ENCODE assay signal across 9 cellular contexts in the genomic region with DNA sequence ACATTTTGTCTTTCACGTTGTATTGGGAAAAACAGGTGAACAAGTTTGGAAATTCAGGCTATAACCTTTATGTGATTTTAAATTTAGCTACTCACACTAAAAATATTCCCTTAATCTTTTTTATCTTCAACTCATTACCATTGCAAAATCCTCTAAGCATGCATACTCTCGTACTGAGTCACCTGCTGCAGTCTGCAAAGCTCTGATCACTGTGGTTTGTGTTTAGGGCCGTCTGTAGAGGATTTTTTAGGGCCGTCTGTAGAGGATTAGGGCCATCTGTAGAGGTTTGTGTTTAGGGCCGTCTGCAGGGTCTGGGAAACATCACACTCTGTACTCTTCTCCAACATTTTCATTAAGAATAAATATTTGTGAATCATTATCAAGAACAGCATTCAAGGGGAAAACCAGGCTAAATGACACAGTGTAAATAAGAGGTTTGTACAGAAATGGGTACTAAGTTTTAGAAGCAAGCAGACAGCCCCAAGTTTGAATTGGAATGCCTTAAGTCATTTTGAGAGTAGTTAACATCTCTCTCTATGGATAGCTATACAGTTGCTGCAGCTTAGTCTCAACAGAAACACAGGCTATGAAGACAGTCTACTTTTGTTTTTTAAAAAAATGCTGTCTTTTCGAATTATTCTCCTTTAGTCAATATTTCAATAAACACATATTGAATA.
DNase-seq lines count a peak whose midpoint lies in the region; ATAC-seq and TF ChIP-seq lines count a peak whose summit lies in the region.
"Had no signal": no experiment of that assay in that cellular context is flagged by ENCODE, and none has a peak within 500 bp of the region (broad histone marks: within the 10 kb centered on the region; RNA-seq: fewer than 3 reads in every experiment).

No MANE protein-coding gene starts in this region.

- no peak overlapping the region for H4K8ac ChIP-seq in mesenchymal stem cell (ENCODE audit: low read length)

- intact Hi-C loops in tibial artery (cut with DNase I; ENCODE audit: low total_unique reads): no loop called here

- ATAC-seq in HG03045 (IDR thresholded peaks at IDR 0.05; ENCODE audit: unreplicated experiment): peak; percentile 62

- peak; percentile 91 for DNase-seq in EL
- DNase-seq in WERI-Rb-1: peak; percentile 58
- peak; percentile 98 for DNase-seq in mesenchymal stem cell
- DNase-seq in activated naive CD8-positive, alpha-beta T cell treated with anti-CD3 and anti-CD28 coated beads for 36 hours: no peak
- DNase-seq in T-helper 2 cell treated with Interferon-gamma antibody and Interleukin-4, amounts not matched to agents 5 μg/mL and 100 μg/mL, for 36 hours (ENCODE audit: low spot score): no peak
- DNase-seq in COLO668 (lab: John Stamatoyannopoulos, UW; ENCODE audit: unreplicated experiment): no peak
- no peak for DNase-seq in tibial artery

- WGBS in mesenchymal stem cell: no CpG with 5 or more reads among the region's 6 CpGs

- H3K9ac ChIP-seq in mesenchymal stem cell (ENCODE audit: low read length): peak overlapping the region; percentile 62

- no peak overlapping the region for H2BK5ac ChIP-seq in mesenchymal stem cell (ENCODE audit: low read depth, low read length, poor library complexity, severe bottlenecking)

- H2AFZ ChIP-seq in mesenchymal stem cell (ENCODE audit: low read depth, low read length): no peak overlapping the region

- no peak overlapping the region for H3K14ac ChIP-seq in mesenchymal stem cell (ENCODE audit: low read length in 2 of 2)

- H3K9me3 Mint-ChIP-seq in activated naive CD8-positive, alpha-beta T cell treated with anti-CD3 and anti-CD28 coated beads for 36 hours: no peaks in the 10 kb centered on the region
- H3K9me3 Mint-ChIP-seq in T-helper 2 cell treated with Interferon-gamma antibody and Interleukin-4, amounts not matched to agents 5 μg/mL and 100 μg/mL, for 36 hours: no peaks in the 10 kb centered on the region

- H3K23ac ChIP-seq in mesenchymal stem cell (ENCODE audit: low read length in 2 of 2): no peak overlapping the region

- no peak overlapping the region for H2BK15ac ChIP-seq in mesenchymal stem cell (ENCODE audit: low read depth, poor library complexity, severe bottlenecking)

- H4K91ac ChIP-seq in mesenchymal stem cell (ENCODE audit: low read length): no peak overlapping the region

- no peak overlapping the region for H3K4me3 Mint-ChIP-seq in activated naive CD8-positive, alpha-beta T cell treated with anti-CD3 and anti-CD28 coated beads for 36 hours
- no peak overlapping the region for H3K4me3 Mint-ChIP-seq in T-helper 2 cell treated with Interferon-gamma antibody and Interleukin-4, amounts not matched to agents 5 μg/mL and 100 μg/mL, for 36 hours

- no peak overlapping the region for H2AK5ac ChIP-seq in mesenchymal stem cell (ENCODE audit: low read length, severe bottlenecking)

- H3K27me3 ChIP-seq in WERI-Rb-1 (ENCODE audit: insufficient read depth, low read depth, severe bottlenecking) (no peaks in the 10 kb centered on the region), mesenchymal stem cell (ENCODE audit: control insufficient read depth in 1 of 2, insufficient read depth in 1 of 2, low read length in 2 of 2) (no peaks in the 10 kb centered on the region), tibial artery (no peaks in the 10 kb centered on the region)

- H3K27ac ChIP-seq in WERI-Rb-1: no peak overlapping the region
- H3K27ac ChIP-seq in mesenchymal stem cell (ENCODE audit: low read length, poor library complexity, severe bottlenecking): peak overlapping the region; percentile 87
- no peak overlapping the region for H3K27ac ChIP-seq in tibial artery
- H3K27ac ChIP-seq: SK-N-MC had no signal

- TF ChIP-seq CTCF in WERI-Rb-1 (IDR thresholded peaks at IDR 0.05; ENCODE audit: low read depth, low read length): no peak
- no peak for TF ChIP-seq CTCF in tibial artery (IDR thresholded peaks at IDR 0.05)

- no peak overlapping the region for H3K27ac Mint-ChIP-seq in activated naive CD8-positive, alpha-beta T cell treated with anti-CD3 and anti-CD28 coated beads for 36 hours
- no peak overlapping the region for H3K27ac Mint-ChIP-seq in T-helper 2 cell treated with Interferon-gamma antibody and Interleukin-4, amounts not matched to agents 5 μg/mL and 100 μg/mL, for 36 hours

- H3K4me3 ChIP-seq in WERI-Rb-1 (ENCODE audit: low read depth, low read length) (no peak overlapping the region), mesenchymal stem cell (ENCODE audit: insufficient read depth in 1 of 2, low read depth in 1 of 2, low read length in 2 of 2) (no peak overlapping the region), tibial artery (no peak overlapping the region)
- H3K4me3 ChIP-seq: SK-N-MC had no signal

- no peaks in the 10 kb centered on the region for H3K4me1 Mint-ChIP-seq in activated naive CD8-positive, alpha-beta T cell treated with anti-CD3 and anti-CD28 coated beads for 36 hours
- H3K4me1 Mint-ChIP-seq in T-helper 2 cell treated with Interferon-gamma antibody and Interleukin-4, amounts not matched to agents 5 μg/mL and 100 μg/mL, for 36 hours (ENCODE audit: low read depth): no peaks in the 10 kb centered on the region

- no peak overlapping the region for H3K18ac ChIP-seq in mesenchymal stem cell (ENCODE audit: low read depth in 1 of 2, low read length in 2 of 2)

- no peaks in the 10 kb centered on the region for H3K4me1 ChIP-seq in mesenchymal stem cell (ENCODE audit: control insufficient read depth, insufficient read depth, low read depth, low read length)
- H3K4me1 ChIP-seq in tibial artery: peaks cover 0 to 30% (median 16%) of the 10 kb centered on the region in 4 donors

- no peak overlapping the region for H2BK12ac ChIP-seq in mesenchymal stem cell (ENCODE audit: low read length in 2 of 2)

- peaks cover 15% of the 10 kb centered on the region for H3K27me3 Mint-ChIP-seq in activated naive CD8-positive, alpha-beta T cell treated with anti-CD3 and anti-CD28 coated beads for 36 hours
- H3K27me3 Mint-ChIP-seq in T-helper 2 cell treated with Interferon-gamma antibody and Interleukin-4, amounts not matched to agents 5 μg/mL and 100 μg/mL, for 36 hours (ENCODE audit: low read depth): peaks cover 14% of the 10 kb centered on the region

- no peaks in the 10 kb centered on the region for H3K36me3 Mint-ChIP-seq in activated naive CD8-positive, alpha-beta T cell treated with anti-CD3 and anti-CD28 coated beads for 36 hours
- H3K36me3 Mint-ChIP-seq in T-helper 2 cell treated with Interferon-gamma antibody and Interleukin-4, amounts not matched to agents 5 μg/mL and 100 μg/mL, for 36 hours (ENCODE audit: low read depth): no peaks in the 10 kb centered on the region

- H2BK120ac ChIP-seq in mesenchymal stem cell (ENCODE audit: low read depth, low read length): peak overlapping the region; percentile 80

- H3K4ac ChIP-seq in mesenchymal stem cell (ENCODE audit: low read depth in 1 of 2, low read length in 2 of 2): no peak overlapping the region

- H3K4me2 ChIP-seq in mesenchymal stem cell (ENCODE audit: low read length, poor library complexity, severe bottlenecking): peak overlapping the region; percentile 29

- H3K79me1 ChIP-seq in mesenchymal stem cell (replicated peaks; ENCODE audit: low read length, poor library complexity, severe bottlenecking): no peaks in the 10 kb centered on the region

- H3K9me3 ChIP-seq in WERI-Rb-1 (ENCODE audit: severe bottlenecking) (no peaks in the 10 kb centered on the region), mesenchymal stem cell (ENCODE audit: control insufficient read depth, low read length) (no peaks in the 10 kb centered on the region), tibial artery (no peaks in the 10 kb centered on the region)

- H3K36me3 ChIP-seq in WERI-Rb-1: no peaks in the 10 kb centered on the region
- H3K36me3 ChIP-seq in mesenchymal stem cell (ENCODE audit: control insufficient read depth in 1 of 2, insufficient read depth in 2 of 2, low read depth in 1 of 2, low read length in 2 of 2): no peaks in the 10 kb centered on the region
- H3K36me3 ChIP-seq in tibial artery: no peaks in the 10 kb centered on the region

Comparison
In these comparisons a context has a peak if more than half of its experiments do, and no peak if none do; other contexts are left out.
1. DNase-seq: peak in EL (single experiment), WERI-Rb-1 (single experiment) and mesenchymal stem cell (single experiment); none in activated naive CD8-positive, alpha-beta T cell treated with anti-CD3 and anti-CD28 coated beads for 36 hours (single experiment), T-helper 2 cell treated with Interferon-gamma antibody and Interleukin-4, amounts not matched to agents 5 μg/mL and 100 μg/mL, for 36 hours (single experiment), COLO668 (single experiment) and tibial artery (0 of 2).